ENCODE assay signal across 9 cellular contexts in the genomic region with DNA sequence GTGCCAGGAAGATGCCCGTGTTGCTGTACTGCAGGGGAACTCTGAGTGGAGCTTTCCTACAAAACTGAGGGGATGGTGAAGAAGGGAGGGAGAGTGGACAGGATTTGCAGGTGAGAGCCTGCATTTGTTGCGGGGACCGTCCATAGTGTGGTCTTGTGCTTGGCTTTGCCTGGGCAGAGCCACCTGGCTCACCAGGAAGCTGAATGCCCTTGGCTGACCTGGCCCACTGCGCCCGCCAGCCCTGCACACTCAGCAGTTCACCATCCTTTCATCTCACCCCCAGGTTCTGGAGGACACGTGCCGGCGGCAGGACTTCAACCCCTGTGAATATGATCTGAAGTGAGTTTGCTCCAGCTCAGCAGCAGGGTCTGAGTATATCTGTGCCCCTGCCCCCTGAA. TPM values are rescaled to one million over a fixed set of nuclear protein-coding genes. Genes with fewer than 3 reads are reported as not detected.
DNase-seq lines count a peak whose midpoint lies in the region; ATAC-seq, FAIRE-seq and TF ChIP-seq lines count a peak whose summit lies in the region.
"Had no signal": no experiment of that assay in that cellular context is flagged by ENCODE, and none has a peak within 500 bp of the region (broad histone marks: within the 10 kb centered on the region; RNA-seq: fewer than 3 reads in every experiment).

No MANE protein-coding gene starts in this region.

- H3K4me1 ChIP-seq in A549 (peaks cover 12% of the 10 kb centered on the region), HCT116 (ENCODE audit: control insufficient read depth in 1 of 2, insufficient read depth in 2 of 2, low read length in 2 of 2) (peaks cover 12 to 41% of the 10 kb centered on the region in 2 experiments), mesodermal cell (ENCODE audit: control insufficient read depth, insufficient read depth, low read length, poor library complexity, severe bottlenecking) (peaks cover 7% of the 10 kb centered on the region), colonic mucosa (no peaks in the 10 kb centered on the region)

- ATAC-seq in A549 = no peak
- ATAC-seq in HCT116 = no peak
- ATAC-seq in GM19452 (IDR thresholded peaks at IDR 0.05; ENCODE audit: unreplicated experiment) = no peak

- BruUV-seq in HCT116 (replicated peaks; lab: Mats Ljungman, UMichigan) = no TSS peak

- H3K36me3 Mint-ChIP-seq in activated naive CD8-positive, alpha-beta T cell treated with anti-CD3 and anti-CD28 coated beads for 36 hours = peaks cover 13% of the 10 kb centered on the region

- RAD21 ChIA-PET in HCT116 (lab: Charles Lee; ENCODE audit: low non-redundant PET in 1 of 2, low total read pairs in 2 of 2, uncharacterized antibody in 2 of 2, unreplicated experiment in 2 of 2) = no interaction called here

- TF ChIP-seq CTCF in A549 (IDR thresholded peaks at IDR 0.05) (no peak), HCT116 (IDR thresholded peaks at IDR 0.05 in 2 of 3, conservative IDR thresholded peaks at IDR 0.05 in 1 of 3; ENCODE audit: borderline replicate concordance in 1 of 3, insufficient read depth in 1 of 3, low read depth in 2 of 3, low read length in 2 of 3) (no peak), colonic mucosa (IDR thresholded peaks at IDR 0.05) (no peak)

- 96% methylated on average over 8 of the region's 8 CpGs for WGBS in A549 (ENCODE audit: missing lambda C conversion rate)
- 87 to 97% methylated on average over 3 to 7 of the region's 8 CpGs for WGBS in mesodermal cell (ENCODE audit: insufficient coverage in 2 of 2), 2 experiments

- H3K27me3 ChIP-seq in HCT116 (ENCODE audit: insufficient read depth, low read length) (no peaks in the 10 kb centered on the region), colonic mucosa (no peaks in the 10 kb centered on the region)

- H3K4me3 Mint-ChIP-seq in activated naive CD8-positive, alpha-beta T cell treated with anti-CD3 and anti-CD28 coated beads for 36 hours = peak overlapping the region; percentile 66

- peak overlapping the region in 1 of 2 experiments; percentile 94; a peak in 3 of 6 replicates for H3K27ac ChIP-seq in A549
- no peak overlapping the region; the same call in 1 of the 2 replicates for H3K27ac ChIP-seq in HCT116 (ENCODE audit: low read depth, low read length)
- no peak overlapping the region for H3K27ac ChIP-seq in mesodermal cell (ENCODE audit: low read depth, low read length, severe bottlenecking)
- H3K27ac ChIP-seq in colonic mucosa = no peak overlapping the region

- H3K27ac Mint-ChIP-seq in activated naive CD8-positive, alpha-beta T cell treated with anti-CD3 and anti-CD28 coated beads for 36 hours = no peak overlapping the region

- intact Hi-C loops in HCT116 (cut with micrococcal nuclease) (no loop called here), colonic mucosa (cut with DNase I) (no loop called here)

- H4K20me1 ChIP-seq in HCT116 (ENCODE audit: insufficient read depth) = no peaks in the 10 kb centered on the region

- no peak for TF ChIP-seq EP300 in A549 (IDR thresholded peaks at IDR 0.05)

- H3K9ac ChIP-seq in HCT116 (ENCODE audit: low read length) = peak overlapping the region; percentile 95; the same call in 1 of the 2 replicates
- no peak overlapping the region for H3K9ac ChIP-seq in colonic mucosa (ENCODE audit: low read depth in 2 of 2, low read length in 2 of 2)

- H3K36me3 ChIP-seq in HCT116 (ENCODE audit: control insufficient read depth in 1 of 2, insufficient read depth in 2 of 2, low read length in 2 of 2) = peaks cover 2 to 9% of the 10 kb centered on the region in 2 experiments; a peak in 3 of 4 replicates
- H3K36me3 ChIP-seq in mesodermal cell (ENCODE audit: control insufficient read depth, insufficient read depth, low read length) = peaks cover 28% of the 10 kb centered on the region
- no peaks in the 10 kb centered on the region for H3K36me3 ChIP-seq in colonic mucosa

- CTCF ChIA-PET in A549 (lab: Yijun Ruan, JAX) (interaction anchor here (0.8 to 5.9 kb wide), 4 partner anchors 19 to 51 kb away, joined by 3 to 45 read pairs (median 17); a partner anchor contains a TSS), HCT116 (lab: Charles Lee) (no interaction called here)

- H3K9me3 ChIP-seq in A549 (peaks cover 5% of the 10 kb centered on the region), HCT116 (ENCODE audit: control insufficient read depth in 1 of 2, insufficient read depth in 1 of 2, low read depth in 1 of 2, low read length in 2 of 2) (no peaks in the 10 kb centered on the region), mesodermal cell (ENCODE audit: control insufficient read depth, low read length) (no peaks in the 10 kb centered on the region), colonic mucosa (no peaks in the 10 kb centered on the region)

- no peak for FAIRE-seq in A549 (lab: Jason Lieb, UNC)

- H3K4me1 Mint-ChIP-seq in activated naive CD8-positive, alpha-beta T cell treated with anti-CD3 and anti-CD28 coated beads for 36 hours = peaks cover 34% of the 10 kb centered on the region

- DNase-seq in A549 (ENCODE audit: low read depth in 1 of 2, low spot score in 1 of 2) (no peak), HCT116 (ENCODE audit: low read depth, low spot score) (no peak), colonic mucosa (no peak), ureter (ENCODE audit: low spot score) (no peak)
- DNase-seq in activated naive CD8-positive, alpha-beta T cell treated with anti-CD3 and anti-CD28 coated beads for 36 hours = no peak
- DNase-seq in activated effector memory CD4-positive, alpha-beta T cell treated with Interleukin-2 at 50 U/mL for 16 hours = no peak
- DNase-seq: NCI-H146 had no signal

- POLR2A ChIA-PET in A549 (lab: Yijun Ruan, JAX) = no interaction called here
- POLR2A ChIA-PET in HCT116 (lab: Charles Lee) = interaction anchor here (1.0 kb wide), 1 partner anchor 11 kb away, joined by 4 read pairs; no protein-coding TSS in a partner anchor

- H3K4me2 ChIP-seq in A549 = peak overlapping the region; percentile 85
- peak overlapping the region; percentile 98 for H3K4me2 ChIP-seq in HCT116 (ENCODE audit: low read length)

- H3K4me3 ChIP-seq in A549 (peak overlapping the region; percentile 89; the same call in 2 of the 3 replicates), HCT116 (replicated peaks in 1 of 2; ENCODE audit: low read depth in 1 of 2, low read length in 2 of 2) (peak overlapping the region; percentile 78 to 92), mesodermal cell (ENCODE audit: extremely low read depth, insufficient read depth, low read length, poor library complexity, severe bottlenecking) (peak overlapping the region; percentile 68), colonic mucosa (no peak overlapping the region)

- TF ChIP-seq RAD21 in A549 (conservative IDR thresholded peaks at IDR 0.05 in 1 of 2, IDR thresholded peaks at IDR 0.05 in 1 of 2) (no peak), HCT116 (IDR thresholded peaks at IDR 0.05; ENCODE audit: low read depth) (no peak)

- no peak for TF ChIP-seq POLR2A in A549 (IDR thresholded peaks at IDR 0.05; ENCODE audit: low read length)
- no peak for TF ChIP-seq POLR2A in HCT116 (IDR thresholded peaks at IDR 0.05; ENCODE audit: borderline replicate concordance, extremely low read depth, insufficient read depth, insufficient read length)

- no peaks in the 10 kb centered on the region for H3K9me3 Mint-ChIP-seq in activated naive CD8-positive, alpha-beta T cell treated with anti-CD3 and anti-CD28 coated beads for 36 hours

- no peaks in the 10 kb centered on the region for H3K9me2 ChIP-seq in HCT116 (ENCODE audit: insufficient read depth)

- H2AFZ ChIP-seq in HCT116 (ENCODE audit: low read depth, low read length, poor library complexity, severe bottlenecking) = no peak overlapping the region

- no peaks in the 10 kb centered on the region; the same call in 1 of the 2 replicates for H3K79me2 ChIP-seq in HCT116 (ENCODE audit: insufficient read depth, low read length)

- H3K27me3 Mint-ChIP-seq in activated naive CD8-positive, alpha-beta T cell treated with anti-CD3 and anti-CD28 coated beads for 36 hours = peaks cover 3% of the 10 kb centered on the region

RNA-seq across cellular contexts. Expression of a gene that starts 1.5 kb away (rescaled TPM):
- polyA plus RNA-seq in A549 (2011; rRNA removed) (10.3 and 12.3 TPM in 2 replicates), A549 (2017; fragmentation: RNase III; extraction: RNeasy Plus Mini Kit Qiagen cat#74134 plus additional on column Dnase treatment) (24.5 to 29.4 TPM (median 25.7 TPM) in 3 replicates)
- 32.0 and 44.5 TPM in 2 replicates for polyA plus RNA-seq in A549 (2012; cell fraction: cytosol; rRNA removed)
- 105 and 122 TPM in 2 replicates for polyA plus RNA-seq in A549 (2012; cell fraction: nucleus; rRNA removed)
- polyA minus RNA-seq in A549 (2011; rRNA and poly(A)+ RNA removed) = 16.2 and 22.6 TPM in 2 replicates
- total RNA-seq in HCT116 (2021; ENCODE audit: unreplicated experiment) (51.0 TPM), colonic mucosa (10 to 100 TPM; 21.7 to 43.0 TPM), ureter (52.4 TPM)
- 36.7 and 38.7 TPM in 2 replicates for polyA plus RNA-seq in HCT116 (2012)
- 10 to 100 TPM; 21.7 to 22.5 TPM for total RNA-seq in activated naive CD8-positive, alpha-beta T cell treated with anti-CD3 and anti-CD28 coated beads for 36 hours
- polyA plus RNA-seq in mesodermal cell (2013, experiment 1 of 2) = 22.6 TPM
- 22.4 TPM for polyA plus RNA-seq in mesodermal cell (2013, experiment 2 of 2)

RNA-seq across cellular contexts. Expression of a gene that starts 17.9 kb away (rescaled TPM):
- 0.06 and 0.08 TPM in 2 replicates for polyA plus RNA-seq in A549 (2011; rRNA removed)
- polyA plus RNA-seq in A549 (2012; cell fraction: cytosol; rRNA removed) = 0.36 and 0.41 TPM in 2 replicates
- polyA plus RNA-seq in A549 (2012; cell fraction: nucleus; rRNA removed) = 1.0 and 1.1 TPM in 2 replicates
- 0.45 to 0.92 TPM (median 0.91 TPM) in 3 replicates for polyA plus RNA-seq in A549 (2017; fragmentation: RNase III; extraction: RNeasy Plus Mini Kit Qiagen cat#74134 plus additional on column Dnase treatment)
- polyA minus RNA-seq in A549 (2011; rRNA and poly(A)+ RNA removed) = not detected in 2 replicates
- 12.5 TPM for total RNA-seq in HCT116 (2021; ENCODE audit: unreplicated experiment)
- 12.6 and 14.5 TPM in 2 replicates for polyA plus RNA-seq in HCT116 (2012)
- total RNA-seq in activated naive CD8-positive, alpha-beta T cell treated with anti-CD3 and anti-CD28 coated beads for 36 hours = under 1 TPM; 0.19 to 0.36 TPM
- polyA plus RNA-seq in mesodermal cell (2013, experiment 1 of 2) = 9.0 TPM
- polyA plus RNA-seq in mesodermal cell (2013, experiment 2 of 2) = 5.6 TPM
- under 1 TPM in 1 of 2 donors, not detected in 1; 0.57 TPM for total RNA-seq in colonic mucosa
- 4.0 TPM for total RNA-seq in ureter

RNA-seq across cellular contexts. Expression of a gene that starts 31.9 kb away (rescaled TPM):
- not detected in 2 replicates for polyA plus RNA-seq in A549 (2011; rRNA removed)
- polyA plus RNA-seq in A549 (2012; cell fraction: cytosol; rRNA removed) = not detected in 2 replicates
- polyA plus RNA-seq in A549 (2012; cell fraction: nucleus; rRNA removed) = not detected in 2 replicates
- not detected in 3 replicates for polyA plus RNA-seq in A549 (2017; fragmentation: RNase III; extraction: RNeasy Plus Mini Kit Qiagen cat#74134 plus additional on column Dnase treatment)
- not detected in 2 replicates for polyA minus RNA-seq in A549 (2011; rRNA and poly(A)+ RNA removed)
- not detected for total RNA-seq in HCT116 (2021; ENCODE audit: unreplicated experiment)
- polyA plus RNA-seq in HCT116 (2012) = 0.18 and 0.29 TPM in 2 replicates
- total RNA-seq in activated naive CD8-positive, alpha-beta T cell treated with anti-CD3 and anti-CD28 coated beads for 36 hours = not detected
- polyA plus RNA-seq in mesodermal cell (2013, experiment 1 of 2) = not detected
- polyA plus RNA-seq in mesodermal cell (2013, experiment 2 of 2) = not detected
- total RNA-seq in colonic mucosa = under 1 TPM in 1 of 2 donors, not detected in 1; 0.27 TPM
- not detected for total RNA-seq in ureter

RNA-seq across cellular contexts. Expression of a gene that starts 41.8 kb away (rescaled TPM):
- polyA plus RNA-seq in A549 (2011; rRNA removed) (77.1 and 81.4 TPM in 2 replicates), A549 (2017; fragmentation: RNase III; extraction: RNeasy Plus Mini Kit Qiagen cat#74134 plus additional on column Dnase treatment) (81.4 to 93.3 TPM (median 87.2 TPM) in 3 replicates)
- 150 and 202 TPM in 2 replicates for polyA plus RNA-seq in A549 (2012; cell fraction: cytosol; rRNA removed)
- 126 and 181 TPM in 2 replicates for polyA plus RNA-seq in A549 (2012; cell fraction: nucleus; rRNA removed)
- 94.1 and 104 TPM in 2 replicates for polyA minus RNA-seq in A549 (2011; rRNA and poly(A)+ RNA removed)
- total RNA-seq in HCT116 (2021; ENCODE audit: unreplicated experiment) (396 TPM), colonic mucosa (100 to 1,000 TPM in 1 of 2 donors, 10 to 100 TPM in 1; 56.5 to 131 TPM), ureter (63.9 TPM)
- polyA plus RNA-seq in HCT116 (2012) = 376 and 456 TPM in 2 replicates
- total RNA-seq in activated naive CD8-positive, alpha-beta T cell treated with anti-CD3 and anti-CD28 coated beads for 36 hours = 100 to 1,000 TPM; 158 to 169 TPM
- 135 TPM for polyA plus RNA-seq in mesodermal cell (2013, experiment 1 of 2)
- polyA plus RNA-seq in mesodermal cell (2013, experiment 2 of 2) = 108 TPM

RNA-seq across cellular contexts. Expression of a gene that starts 43.8 kb away (rescaled TPM):
- polyA plus RNA-seq in A549 (2011; rRNA removed) (79.4 and 80.5 TPM in 2 replicates), A549 (2017; fragmentation: RNase III; extraction: RNeasy Plus Mini Kit Qiagen cat#74134 plus additional on column Dnase treatment) (208 to 231 TPM (median 222 TPM) in 3 replicates)
- polyA plus RNA-seq in A549 (2012; cell fraction: cytosol; rRNA removed) = 316 and 327 TPM in 2 replicates
- 248 and 268 TPM in 2 replicates for polyA plus RNA-seq in A549 (2012; cell fraction: nucleus; rRNA removed)
- polyA minus RNA-seq in A549 (2011; rRNA and poly(A)+ RNA removed) = 24.3 and 28.4 TPM in 2 replicates
- total RNA-seq in HCT116 (2021; ENCODE audit: unreplicated experiment) (184 TPM), colonic mucosa (100 to 1,000 TPM in 1 of 2 donors, 10 to 100 TPM in 1; 91.1 to 238 TPM), ureter (58.5 TPM)
- polyA plus RNA-seq in HCT116 (2012) = 149 and 157 TPM in 2 replicates
- total RNA-seq in activated naive CD8-positive, alpha-beta T cell treated with anti-CD3 and anti-CD28 coated beads for 36 hours = 100 to 1,000 TPM; 119 to 131 TPM
- polyA plus RNA-seq in mesodermal cell (2013, experiment 1 of 2) = 51.9 TPM
- 43.9 TPM for polyA plus RNA-seq in mesodermal cell (2013, experiment 2 of 2)
